2 cellular contexts compared by ENCODE assay signal in the genomic region with DNA sequence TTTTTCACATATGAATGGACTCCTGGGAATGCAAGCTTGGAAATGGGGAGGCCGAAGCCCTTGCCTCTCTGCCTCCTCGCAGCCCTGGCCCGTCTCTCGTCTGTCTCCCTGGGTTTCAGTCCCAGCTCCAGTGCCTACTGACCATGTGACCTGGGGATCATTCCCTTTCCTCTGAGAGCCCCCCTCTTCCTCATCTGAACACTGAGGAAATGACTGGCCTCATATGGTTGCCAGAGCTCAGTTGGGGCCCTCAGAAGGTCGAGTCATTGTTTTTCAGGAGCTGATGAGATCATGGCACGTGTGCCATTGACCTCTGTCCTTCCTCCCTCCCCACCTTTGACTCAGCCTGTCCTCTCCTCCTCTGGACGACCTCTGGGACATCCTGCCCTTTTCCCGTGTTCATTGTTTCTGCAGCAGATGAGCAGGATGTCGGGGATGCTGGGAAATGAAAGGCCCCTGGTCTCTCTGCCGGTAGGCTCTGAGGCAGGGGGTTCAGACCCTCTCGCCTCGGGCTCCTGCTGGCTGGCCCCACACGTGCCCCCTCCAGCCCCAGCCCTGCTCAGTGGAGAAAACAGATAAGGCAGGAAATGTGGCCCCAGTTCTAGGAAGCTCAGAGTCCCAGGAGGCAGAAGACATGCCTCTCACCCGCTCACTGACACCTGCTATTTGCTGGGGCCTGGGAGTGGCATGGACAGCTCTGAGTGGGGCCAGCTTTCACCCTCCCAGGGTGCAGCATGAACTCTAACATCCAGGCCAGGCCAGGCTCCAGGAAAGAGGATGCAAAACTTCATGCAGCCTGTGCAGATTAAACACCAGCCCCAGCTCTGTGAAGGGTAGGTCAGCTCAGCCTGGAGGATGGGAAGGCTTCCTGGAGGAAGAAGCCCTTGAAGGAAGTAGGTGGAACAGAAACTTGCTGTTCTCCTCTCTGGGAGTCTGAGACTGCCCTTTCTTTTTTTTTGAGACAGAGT.
A peak's percentile ranks its signal among the peaks of the same experiment; 100 is the strongest.
TF ChIP-seq lines count a peak whose summit lies in the region.

No MANE protein-coding gene starts in this region.

TF ChIP-seq in Ishikawa, 13 proteins besides CTCF, POLR2A, EP300 and RAD21:
- TF ChIP-seq, protein P1, sequence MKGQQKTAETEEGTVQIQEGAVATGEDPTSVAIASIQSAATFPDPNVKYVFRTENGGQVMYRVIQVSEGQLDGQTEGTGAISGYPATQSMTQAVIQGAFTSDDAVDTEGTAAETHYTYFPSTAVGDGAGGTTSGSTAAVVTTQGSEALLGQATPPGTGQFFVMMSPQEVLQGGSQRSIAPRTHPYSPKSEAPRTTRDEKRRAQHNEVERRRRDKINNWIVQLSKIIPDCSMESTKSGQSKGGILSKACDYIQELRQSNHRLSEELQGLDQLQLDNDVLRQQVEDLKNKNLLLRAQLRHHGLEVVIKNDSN (IDR thresholded peaks at IDR 0.05) = 0 out of 2 replicates have a peak, but pooled peaks have one; percentile 12
- TF ChIP-seq, protein P2, sequence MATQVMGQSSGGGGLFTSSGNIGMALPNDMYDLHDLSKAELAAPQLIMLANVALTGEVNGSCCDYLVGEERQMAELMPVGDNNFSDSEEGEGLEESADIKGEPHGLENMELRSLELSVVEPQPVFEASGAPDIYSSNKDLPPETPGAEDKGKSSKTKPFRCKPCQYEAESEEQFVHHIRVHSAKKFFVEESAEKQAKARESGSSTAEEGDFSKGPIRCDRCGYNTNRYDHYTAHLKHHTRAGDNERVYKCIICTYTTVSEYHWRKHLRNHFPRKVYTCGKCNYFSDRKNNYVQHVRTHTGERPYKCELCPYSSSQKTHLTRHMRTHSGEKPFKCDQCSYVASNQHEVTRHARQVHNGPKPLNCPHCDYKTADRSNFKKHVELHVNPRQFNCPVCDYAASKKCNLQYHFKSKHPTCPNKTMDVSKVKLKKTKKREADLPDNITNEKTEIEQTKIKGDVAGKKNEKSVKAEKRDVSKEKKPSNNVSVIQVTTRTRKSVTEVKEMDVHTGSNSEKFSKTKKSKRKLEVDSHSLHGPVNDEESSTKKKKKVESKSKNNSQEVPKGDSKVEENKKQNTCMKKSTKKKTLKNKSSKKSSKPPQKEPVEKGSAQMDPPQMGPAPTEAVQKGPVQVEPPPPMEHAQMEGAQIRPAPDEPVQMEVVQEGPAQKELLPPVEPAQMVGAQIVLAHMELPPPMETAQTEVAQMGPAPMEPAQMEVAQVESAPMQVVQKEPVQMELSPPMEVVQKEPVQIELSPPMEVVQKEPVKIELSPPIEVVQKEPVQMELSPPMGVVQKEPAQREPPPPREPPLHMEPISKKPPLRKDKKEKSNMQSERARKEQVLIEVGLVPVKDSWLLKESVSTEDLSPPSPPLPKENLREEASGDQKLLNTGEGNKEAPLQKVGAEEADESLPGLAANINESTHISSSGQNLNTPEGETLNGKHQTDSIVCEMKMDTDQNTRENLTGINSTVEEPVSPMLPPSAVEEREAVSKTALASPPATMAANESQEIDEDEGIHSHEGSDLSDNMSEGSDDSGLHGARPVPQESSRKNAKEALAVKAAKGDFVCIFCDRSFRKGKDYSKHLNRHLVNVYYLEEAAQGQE (IDR thresholded peaks at IDR 0.05; ENCODE audit: low read depth) = no peak

TF ChIP-seq in K562, 482 proteins besides CTCF, POLR2A, EP300 and RAD21 (continues in another document):
- TF ChIP-seq, protein P3, sequence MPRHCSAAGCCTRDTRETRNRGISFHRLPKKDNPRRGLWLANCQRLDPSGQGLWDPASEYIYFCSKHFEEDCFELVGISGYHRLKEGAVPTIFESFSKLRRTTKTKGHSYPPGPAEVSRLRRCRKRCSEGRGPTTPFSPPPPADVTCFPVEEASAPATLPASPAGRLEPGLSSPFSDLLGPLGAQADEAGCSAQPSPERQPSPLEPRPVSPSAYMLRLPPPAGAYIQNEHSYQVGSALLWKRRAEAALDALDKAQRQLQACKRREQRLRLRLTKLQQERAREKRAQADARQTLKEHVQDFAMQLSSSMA (CRISPR knock-in tag; IDR thresholded peaks at IDR 0.05) = no peak
- TF ChIP-seq MEF2D (tag; conservative IDR thresholded peaks at IDR 0.05; ENCODE audit: low read depth) (peak; percentile 74; the same call in 1 of the 2 replicates), CXXC5 (CRISPR knock-in tag; IDR thresholded peaks at IDR 0.05) (peak; percentile 81), ZNF766 (CRISPR knock-in tag; conservative IDR thresholded peaks at IDR 0.05) (peak; percentile 88), ZKSCAN3 (CRISPR knock-in tag; IDR thresholded peaks at IDR 0.05) (no peak), NCOR1 (IDR thresholded peaks at IDR 0.05) (peak; percentile 80), ASH1L (IDR thresholded peaks at IDR 0.05; ENCODE audit: borderline replicate concordance, low read depth, partially characterized antibody) (peak; percentile 51), SMAD4 (CRISPR knock-in tag; conservative IDR thresholded peaks at IDR 0.05) (peak; percentile 95), CEBPG (CRISPR knock-in tag; IDR thresholded peaks at IDR 0.05) (no peak), CEBPG (tag; conservative IDR thresholded peaks at IDR 0.05 in 1 of 2, IDR thresholded peaks at IDR 0.05 in 1 of 2) (no peak), U2AF2 (optimal IDR thresholded peaks at IDR 0.05; ENCODE audit: low read depth, low read length) (no peak), NCOA1 (IDR thresholded peaks at IDR 0.05; ENCODE audit: low read depth) (peak; percentile 84; the same call in 1 of the 2 replicates), TFAM (CRISPR knock-in tag; conservative IDR thresholded peaks at IDR 0.05) (no peak), YBX1 (IDR thresholded peaks at IDR 0.05) (no peak), ZNF217 (CRISPR knock-in tag; IDR thresholded peaks at IDR 0.05) (no peak), RB1 (IDR thresholded peaks at IDR 0.05; ENCODE audit: low read depth) (no peak), CHD4 (IDR thresholded peaks at IDR 0.05; ENCODE audit: insufficient read depth, insufficient replicate concordance, low read depth, low read length, poor library complexity, severe bottlenecking) (peak; percentile 55), ZNF124 (CRISPR knock-in tag; IDR thresholded peaks at IDR 0.05) (no peak), EHMT2 (IDR thresholded peaks at IDR 0.05) (peak; percentile 58; the same call in 1 of the 2 replicates), ZFPM2 (CRISPR knock-in tag; IDR thresholded peaks at IDR 0.05) (no peak), DMBX1 (CRISPR knock-in tag; IDR thresholded peaks at IDR 0.05; ENCODE audit: borderline replicate concordance) (peak; percentile 77), HLTF (IDR thresholded peaks at IDR 0.05) (peak; percentile 12; the same call in 1 of the 2 replicates), SRSF1 (IDR thresholded peaks at IDR 0.05; ENCODE audit: low read depth, low read length) (no peak), RNF2 (IDR thresholded peaks at IDR 0.05) (peak; percentile 86), NFYB (IDR thresholded peaks at IDR 0.05; ENCODE audit: extremely low read depth, insufficient read length) (no peak), ESRRB (CRISPR knock-in tag; IDR thresholded peaks at IDR 0.05; ENCODE audit: borderline replicate concordance) (no peak), TAF7 (tag; IDR thresholded peaks at IDR 0.05) (no peak), PTTG1 (tag; IDR thresholded peaks at IDR 0.05; ENCODE audit: low read depth) (no peak), NR2F6 (CRISPR knock-in tag; IDR thresholded peaks at IDR 0.05) (no peak)
- TF ChIP-seq, protein P4, sequence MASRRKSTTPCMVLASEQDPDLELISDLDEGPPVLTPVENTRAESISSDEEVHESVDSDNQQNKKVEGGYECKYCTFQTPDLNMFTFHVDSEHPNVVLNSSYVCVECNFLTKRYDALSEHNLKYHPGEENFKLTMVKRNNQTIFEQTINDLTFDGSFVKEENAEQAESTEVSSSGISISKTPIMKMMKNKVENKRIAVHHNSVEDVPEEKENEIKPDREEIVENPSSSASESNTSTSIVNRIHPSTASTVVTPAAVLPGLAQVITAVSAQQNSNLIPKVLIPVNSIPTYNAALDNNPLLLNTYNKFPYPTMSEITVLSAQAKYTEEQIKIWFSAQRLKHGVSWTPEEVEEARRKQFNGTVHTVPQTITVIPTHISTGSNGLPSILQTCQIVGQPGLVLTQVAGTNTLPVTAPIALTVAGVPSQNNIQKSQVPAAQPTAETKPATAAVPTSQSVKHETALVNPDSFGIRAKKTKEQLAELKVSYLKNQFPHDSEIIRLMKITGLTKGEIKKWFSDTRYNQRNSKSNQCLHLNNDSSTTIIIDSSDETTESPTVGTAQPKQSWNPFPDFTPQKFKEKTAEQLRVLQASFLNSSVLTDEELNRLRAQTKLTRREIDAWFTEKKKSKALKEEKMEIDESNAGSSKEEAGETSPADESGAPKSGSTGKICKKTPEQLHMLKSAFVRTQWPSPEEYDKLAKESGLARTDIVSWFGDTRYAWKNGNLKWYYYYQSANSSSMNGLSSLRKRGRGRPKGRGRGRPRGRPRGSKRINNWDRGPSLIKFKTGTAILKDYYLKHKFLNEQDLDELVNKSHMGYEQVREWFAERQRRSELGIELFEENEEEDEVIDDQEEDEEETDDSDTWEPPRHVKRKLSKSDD (conservative IDR thresholded peaks at IDR 0.05; ENCODE audit: low read length) = no peak
- TF ChIP-seq, protein P5, sequence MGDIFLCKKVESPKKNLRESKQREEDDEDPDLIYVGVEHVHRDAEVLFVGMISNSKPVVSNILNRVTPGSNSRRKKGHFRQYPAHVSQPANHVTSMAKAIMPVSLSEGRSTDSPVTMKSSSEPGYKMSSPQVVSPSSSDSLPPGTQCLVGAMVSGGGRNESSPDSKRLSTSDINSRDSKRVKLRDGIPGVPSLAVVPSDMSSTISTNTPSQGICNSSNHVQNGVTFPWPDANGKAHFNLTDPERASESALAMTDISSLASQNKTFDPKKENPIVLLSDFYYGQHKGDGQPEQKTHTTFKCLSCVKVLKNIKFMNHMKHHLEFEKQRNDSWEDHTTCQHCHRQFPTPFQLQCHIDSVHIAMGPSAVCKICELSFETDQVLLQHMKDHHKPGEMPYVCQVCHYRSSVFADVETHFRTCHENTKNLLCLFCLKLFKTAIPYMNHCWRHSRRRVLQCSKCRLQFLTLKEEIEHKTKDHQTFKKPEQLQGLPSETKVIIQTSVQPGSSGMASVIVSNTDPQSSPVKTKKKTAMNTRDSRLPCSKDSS (IDR thresholded peaks at IDR 0.05; ENCODE audit: low read depth, partially characterized antibody) = no peak
- TF ChIP-seq, protein P6, sequence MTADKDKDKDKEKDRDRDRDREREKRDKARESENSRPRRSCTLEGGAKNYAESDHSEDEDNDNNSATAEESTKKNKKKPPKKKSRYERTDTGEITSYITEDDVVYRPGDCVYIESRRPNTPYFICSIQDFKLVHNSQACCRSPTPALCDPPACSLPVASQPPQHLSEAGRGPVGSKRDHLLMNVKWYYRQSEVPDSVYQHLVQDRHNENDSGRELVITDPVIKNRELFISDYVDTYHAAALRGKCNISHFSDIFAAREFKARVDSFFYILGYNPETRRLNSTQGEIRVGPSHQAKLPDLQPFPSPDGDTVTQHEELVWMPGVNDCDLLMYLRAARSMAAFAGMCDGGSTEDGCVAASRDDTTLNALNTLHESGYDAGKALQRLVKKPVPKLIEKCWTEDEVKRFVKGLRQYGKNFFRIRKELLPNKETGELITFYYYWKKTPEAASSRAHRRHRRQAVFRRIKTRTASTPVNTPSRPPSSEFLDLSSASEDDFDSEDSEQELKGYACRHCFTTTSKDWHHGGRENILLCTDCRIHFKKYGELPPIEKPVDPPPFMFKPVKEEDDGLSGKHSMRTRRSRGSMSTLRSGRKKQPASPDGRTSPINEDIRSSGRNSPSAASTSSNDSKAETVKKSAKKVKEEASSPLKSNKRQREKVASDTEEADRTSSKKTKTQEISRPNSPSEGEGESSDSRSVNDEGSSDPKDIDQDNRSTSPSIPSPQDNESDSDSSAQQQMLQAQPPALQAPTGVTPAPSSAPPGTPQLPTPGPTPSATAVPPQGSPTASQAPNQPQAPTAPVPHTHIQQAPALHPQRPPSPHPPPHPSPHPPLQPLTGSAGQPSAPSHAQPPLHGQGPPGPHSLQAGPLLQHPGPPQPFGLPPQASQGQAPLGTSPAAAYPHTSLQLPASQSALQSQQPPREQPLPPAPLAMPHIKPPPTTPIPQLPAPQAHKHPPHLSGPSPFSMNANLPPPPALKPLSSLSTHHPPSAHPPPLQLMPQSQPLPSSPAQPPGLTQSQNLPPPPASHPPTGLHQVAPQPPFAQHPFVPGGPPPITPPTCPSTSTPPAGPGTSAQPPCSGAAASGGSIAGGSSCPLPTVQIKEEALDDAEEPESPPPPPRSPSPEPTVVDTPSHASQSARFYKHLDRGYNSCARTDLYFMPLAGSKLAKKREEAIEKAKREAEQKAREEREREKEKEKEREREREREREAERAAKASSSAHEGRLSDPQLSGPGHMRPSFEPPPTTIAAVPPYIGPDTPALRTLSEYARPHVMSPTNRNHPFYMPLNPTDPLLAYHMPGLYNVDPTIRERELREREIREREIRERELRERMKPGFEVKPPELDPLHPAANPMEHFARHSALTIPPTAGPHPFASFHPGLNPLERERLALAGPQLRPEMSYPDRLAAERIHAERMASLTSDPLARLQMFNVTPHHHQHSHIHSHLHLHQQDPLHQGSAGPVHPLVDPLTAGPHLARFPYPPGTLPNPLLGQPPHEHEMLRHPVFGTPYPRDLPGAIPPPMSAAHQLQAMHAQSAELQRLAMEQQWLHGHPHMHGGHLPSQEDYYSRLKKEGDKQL (CRISPR knock-in tag; IDR thresholded peaks at IDR 0.05; ENCODE audit: borderline replicate concordance) = no peak
- TF ChIP-seq, protein P7, sequence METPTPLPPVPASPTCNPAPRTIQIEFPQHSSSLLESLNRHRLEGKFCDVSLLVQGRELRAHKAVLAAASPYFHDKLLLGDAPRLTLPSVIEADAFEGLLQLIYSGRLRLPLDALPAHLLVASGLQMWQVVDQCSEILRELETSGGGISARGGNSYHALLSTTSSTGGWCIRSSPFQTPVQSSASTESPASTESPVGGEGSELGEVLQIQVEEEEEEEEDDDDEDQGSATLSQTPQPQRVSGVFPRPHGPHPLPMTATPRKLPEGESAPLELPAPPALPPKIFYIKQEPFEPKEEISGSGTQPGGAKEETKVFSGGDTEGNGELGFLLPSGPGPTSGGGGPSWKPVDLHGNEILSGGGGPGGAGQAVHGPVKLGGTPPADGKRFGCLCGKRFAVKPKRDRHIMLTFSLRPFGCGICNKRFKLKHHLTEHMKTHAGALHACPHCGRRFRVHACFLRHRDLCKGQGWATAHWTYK (CRISPR knock-in tag; IDR thresholded peaks at IDR 0.05) = no peak; the same call in 1 of the 2 replicates
- TF ChIP-seq, protein P8, sequence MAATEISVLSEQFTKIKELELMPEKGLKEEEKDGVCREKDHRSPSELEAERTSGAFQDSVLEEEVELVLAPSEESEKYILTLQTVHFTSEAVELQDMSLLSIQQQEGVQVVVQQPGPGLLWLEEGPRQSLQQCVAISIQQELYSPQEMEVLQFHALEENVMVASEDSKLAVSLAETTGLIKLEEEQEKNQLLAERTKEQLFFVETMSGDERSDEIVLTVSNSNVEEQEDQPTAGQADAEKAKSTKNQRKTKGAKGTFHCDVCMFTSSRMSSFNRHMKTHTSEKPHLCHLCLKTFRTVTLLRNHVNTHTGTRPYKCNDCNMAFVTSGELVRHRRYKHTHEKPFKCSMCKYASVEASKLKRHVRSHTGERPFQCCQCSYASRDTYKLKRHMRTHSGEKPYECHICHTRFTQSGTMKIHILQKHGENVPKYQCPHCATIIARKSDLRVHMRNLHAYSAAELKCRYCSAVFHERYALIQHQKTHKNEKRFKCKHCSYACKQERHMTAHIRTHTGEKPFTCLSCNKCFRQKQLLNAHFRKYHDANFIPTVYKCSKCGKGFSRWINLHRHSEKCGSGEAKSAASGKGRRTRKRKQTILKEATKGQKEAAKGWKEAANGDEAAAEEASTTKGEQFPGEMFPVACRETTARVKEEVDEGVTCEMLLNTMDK (IDR thresholded peaks at IDR 0.05; ENCODE audit: borderline replicate concordance, insufficient read depth, low read depth, low read length, poor library complexity, severe bottlenecking) = no peak
- TF ChIP-seq, protein P9, sequence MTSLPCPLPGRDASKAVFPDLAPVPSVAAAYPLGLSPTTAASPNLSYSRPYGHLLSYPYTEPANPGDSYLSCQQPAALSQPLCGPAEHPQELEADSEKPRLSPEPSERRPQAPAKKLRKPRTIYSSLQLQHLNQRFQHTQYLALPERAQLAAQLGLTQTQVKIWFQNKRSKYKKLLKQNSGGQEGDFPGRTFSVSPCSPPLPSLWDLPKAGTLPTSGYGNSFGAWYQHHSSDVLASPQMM (CRISPR knock-in tag; IDR thresholded peaks at IDR 0.05) = no peak
